1 cellular context compared by ENCODE assay signal in genomic region chr16:3487521-3488410, GRCh38.
TF ChIP-seq lines count a peak whose summit lies in the region.

No MANE protein-coding gene starts in this region.

TF ChIP-seq in GM12878, 131 proteins besides CTCF, POLR2A, EP300 and RAD21:
- no peak for TF ChIP-seq ZNF207 (IDR thresholded peaks at IDR 0.05; ENCODE audit: borderline replicate concordance)
- peak; percentile 35; the same call in 1 of the 2 replicates for TF ChIP-seq RUNX3 (IDR thresholded peaks at IDR 0.05; ENCODE audit: low read length)
- no peak for TF ChIP-seq SMARCA5 (IDR thresholded peaks at IDR 0.05)
- TF ChIP-seq CBX3 (IDR thresholded peaks at IDR 0.05; ENCODE audit: borderline replicate concordance, low read depth) = no peak
- no peak for TF ChIP-seq CREM (IDR thresholded peaks at IDR 0.05; ENCODE audit: low read depth)
- no peak for TF ChIP-seq RELA (IDR thresholded peaks at IDR 0.05; ENCODE audit: borderline replicate concordance, partially characterized antibody)
- no peak for TF ChIP-seq BACH1 (IDR thresholded peaks at IDR 0.05; ENCODE audit: borderline replicate concordance)
